Comparison of ENCODE assay signal across 35 cellular contexts in the genomic region with DNA sequence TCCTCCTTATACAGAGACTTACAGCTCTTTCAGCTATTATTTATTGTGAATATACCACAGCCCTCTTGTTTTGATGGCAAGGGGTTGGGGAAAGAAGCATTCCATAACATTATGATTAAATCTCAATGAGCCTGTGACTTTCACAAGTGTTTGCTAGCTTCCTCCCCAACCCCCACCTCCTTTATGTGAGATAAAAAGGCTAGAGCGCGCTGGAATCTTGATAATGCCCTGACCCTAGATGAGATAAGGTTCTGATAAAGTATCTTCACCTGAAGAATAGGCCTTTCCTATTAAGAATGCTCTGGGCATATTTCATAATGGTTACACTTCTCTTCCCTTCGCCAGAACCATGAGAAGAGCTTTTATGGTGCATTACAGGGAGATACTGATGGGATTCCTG.
"Had no signal": no experiment of that assay in that cellular context is flagged by ENCODE, and none has a peak within 500 bp of the region (broad histone marks: within the 10 kb centered on the region; RNA-seq: fewer than 3 reads in every experiment).

No MANE protein-coding gene starts in this region.

- H3K36me3 ChIP-seq: MG63 had no signal

- H3K27me3 ChIP-seq: MG63 had no signal

- H3K4me3 ChIP-seq: MG63 had no signal

- H3K9me3 ChIP-seq: MG63 had no signal

- DNase-seq: Karpas-422, Kasumi-1, MG63, MM.1S, MV-4-11, NCI-H1048, NCI-H1092, NCI-H1092 treated with DMSO at 0.1 percent for 48 hours, NCI-H1105, NCI-H1105 treated with DMSO at 0.1 percent for 48 hours, NCI-H1417, NCI-H1417 treated with DMSO at 0.1 percent for 48 hours, NCI-H1436, NCI-H1436 treated with DMSO at 0.1 percent for 48 hours, NCI-H146, NCI-H1694, NCI-H1694 treated with DMSO at 0.1 percent for 48 hours, NCI-H187, NCI-H187 treated with DMSO at 0.1 percent for 48 hours, NCI-H1930, NCI-H2029, NCI-H2029 treated with DMSO at 0.1 percent for 48 hours, NCI-H2081, NCI-H2107, NCI-H2171, NCI-H2171 treated with DMSO at 0.1 percent for 48 hours, NCI-H2227 treated with DMSO at 0.1 percent for 48 hours, NCI-H226, NCI-H345, NCI-H446, NCI-H446 treated with DMSO at 0.1 percent for 48 hours, NCI-H510A, NCI-H510A treated with DMSO at 0.1 percent for 48 hours, NCI-H524, NCI-H524 treated with DMSO at 0.1 percent for 48 hours had no signal
